In the genomic region with DNA sequence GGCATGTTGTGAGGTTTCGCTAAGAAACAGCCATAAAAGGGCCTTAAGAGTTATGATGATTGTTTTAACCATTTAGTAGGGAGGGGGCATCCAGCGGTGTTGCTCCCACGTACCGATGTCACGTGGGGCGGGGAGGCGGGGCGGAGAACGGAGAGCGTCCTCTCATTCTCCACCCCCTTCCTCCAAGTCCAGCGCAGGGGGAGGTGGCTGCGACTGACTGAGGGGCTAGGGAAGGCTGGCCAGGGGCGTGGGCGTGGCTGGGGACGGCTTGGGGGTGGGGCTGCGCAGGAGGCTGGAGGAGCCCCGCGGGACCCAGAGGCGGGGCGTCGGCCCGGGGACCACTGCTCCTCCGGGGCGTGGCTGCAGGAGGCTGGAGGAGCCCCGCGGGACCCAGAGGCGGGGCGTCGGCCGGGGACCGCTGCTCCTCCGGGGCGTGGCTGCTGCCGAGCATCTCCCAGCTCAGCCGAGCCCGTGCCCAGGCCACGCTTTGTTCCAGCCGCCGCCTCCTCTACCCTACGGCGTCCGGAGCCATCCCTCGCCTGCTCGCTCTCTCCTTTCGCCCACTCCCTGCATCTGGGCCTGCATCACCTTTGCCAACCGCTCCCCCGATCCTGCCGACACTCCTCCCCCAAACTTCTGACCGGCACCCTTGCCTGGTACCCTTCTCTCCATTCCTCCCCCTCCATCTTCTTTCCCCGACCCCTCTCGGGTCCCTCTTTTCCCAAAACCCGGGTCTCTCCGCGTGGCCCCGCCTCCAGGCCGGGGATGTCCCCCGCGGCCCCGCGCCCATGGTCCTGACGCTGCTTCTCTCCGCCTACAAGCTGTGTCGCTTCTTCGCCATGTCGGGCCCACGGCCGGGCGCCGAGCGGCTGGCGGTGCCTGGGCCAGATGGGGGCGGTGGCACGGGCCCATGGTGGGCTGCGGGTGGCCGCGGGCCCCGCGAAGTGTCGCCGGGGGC, we compare ENCODE assay signal across 8 cellular contexts. TPM values are rescaled to one million over a fixed set of nuclear protein-coding genes. Genes with fewer than 3 reads are reported as not detected.
DNase-seq lines count a peak whose midpoint lies in the region; ATAC-seq, FAIRE-seq and TF ChIP-seq lines count a peak whose summit lies in the region.

A gene (plus strand): TSS at position 450 of the 958 bp plus-strand sequence. CDS start 339 bp downstream, at position 789.

- no peaks in the 10 kb centered on the region for H4K20me1 ChIP-seq in HCT116 (ENCODE audit: insufficient read depth)

- H3K4me1 ChIP-seq in HCT116 (ENCODE audit: control insufficient read depth in 1 of 2, insufficient read depth in 2 of 2, low read length in 2 of 2), result peaks cover 11 to 20% of the 10 kb centered on the region in 2 experiments; a peak in 3 of 4 replicates
- peaks cover 40% of the 10 kb centered on the region for H3K4me1 ChIP-seq in body of pancreas
- peaks cover 9% of the 10 kb centered on the region; the same call in 1 of the 2 replicates for H3K4me1 ChIP-seq in iPS-20b (ENCODE audit: insufficient read depth, low read length)
- H3K4me1 ChIP-seq in skeletal muscle satellite cell (ENCODE audit: control insufficient read depth, insufficient read depth, low read length), result peaks cover 21% of the 10 kb centered on the region

- CTCF ChIA-PET in HCT116 (lab: Charles Lee), result no interaction called here

- no peaks in the 10 kb centered on the region for H3K36me3 ChIP-seq in HCT116 (ENCODE audit: control insufficient read depth in 1 of 2, insufficient read depth in 2 of 2, low read length in 2 of 2)
- no peaks in the 10 kb centered on the region for H3K36me3 ChIP-seq in body of pancreas (replicated peaks in 1 of 2; ENCODE audit: insufficient read depth in 1 of 2, low read depth in 2 of 2)
- no peaks in the 10 kb centered on the region for H3K36me3 ChIP-seq in iPS-20b (ENCODE audit: insufficient read depth, low read depth, low read length)
- H3K36me3 ChIP-seq in skeletal muscle satellite cell (ENCODE audit: insufficient read depth, low read length), result no peaks in the 10 kb centered on the region

- POLR2A ChIA-PET in HCT116 (lab: Charles Lee), result no interaction called here

- RAD21 ChIA-PET in HCT116 (lab: Charles Lee; ENCODE audit: low non-redundant PET in 1 of 2, low total read pairs in 2 of 2, uncharacterized antibody in 2 of 2, unreplicated experiment in 2 of 2), result no interaction called here

- TF ChIP-seq POLR2A in HCT116 (IDR thresholded peaks at IDR 0.05; ENCODE audit: borderline replicate concordance, extremely low read depth, insufficient read depth, insufficient read length), result no peak
- TF ChIP-seq POLR2A in body of pancreas (IDR thresholded peaks at IDR 0.05), result peak in 2 of 3 donors; percentile 17 to 25

- H3K4me3 ChIP-seq in HCT116 (replicated peaks in 1 of 2; ENCODE audit: low read depth in 1 of 2, low read length in 2 of 2) (peak within 1 kb of the TSS; percentile 17 to 50; a peak in 3 of 4 replicates), body of pancreas (peak within 1 kb of the TSS in 1 of 2 donors; percentile 21), iPS-20b (ENCODE audit: low read length) (peak within 1 kb of the TSS; percentile 80), skeletal muscle satellite cell (ENCODE audit: low read length) (peak within 1 kb of the TSS; percentile 79)

- FAIRE-seq in G401.6 (lab: Jason Lieb, UNC), result peak; percentile 93
- peak; percentile 62 for FAIRE-seq in TTC549 (lab: Jason Lieb, UNC)

- H3K9ac ChIP-seq in HCT116 (ENCODE audit: low read length), result no peak within 1 kb of the TSS
- H3K9ac ChIP-seq in iPS-20b (ENCODE audit: low read depth, low read length), result peak within 1 kb of the TSS; percentile 51; the same call in 1 of the 2 replicates
- H3K9ac ChIP-seq in skeletal muscle satellite cell (ENCODE audit: low read depth, low read length), result peak within 1 kb of the TSS; percentile 74

- H3K9me3 ChIP-seq in HCT116 (ENCODE audit: control insufficient read depth in 1 of 2, insufficient read depth in 1 of 2, low read depth in 1 of 2, low read length in 2 of 2), result no peaks in the 10 kb centered on the region
- no peaks in the 10 kb centered on the region for H3K9me3 ChIP-seq in body of pancreas
- no peaks in the 10 kb centered on the region for H3K9me3 ChIP-seq in iPS-20b (ENCODE audit: insufficient read depth, low read depth, low read length)
- H3K9me3 ChIP-seq in skeletal muscle satellite cell (replicated peaks; ENCODE audit: low read length), result no peaks in the 10 kb centered on the region

- WGBS in body of pancreas, 2 donors, result 1% methylated on average over 45 to 78 of the region's 80 CpGs

- H3K4me2 ChIP-seq in HCT116 (ENCODE audit: low read length) (peak within 1 kb of the TSS; percentile 77), skeletal muscle satellite cell (ENCODE audit: low read length) (peak within 1 kb of the TSS; percentile 95)

- no TSS peak for BruUV-seq in HCT116 (replicated peaks; lab: Mats Ljungman, UMichigan)

- ATAC-seq in HCT116, result peak; percentile 96
- ATAC-seq in body of pancreas, result peak; percentile 65

- intact Hi-C loops in HCT116 (cut with micrococcal nuclease), result loop anchor here (10.0 kb wide), 2 partner anchors 57 to 73 kb away; a partner anchor contains a TSS
- intact Hi-C loops in body of pancreas (cut with DNase I), result no loop called here

- no peak for TF ChIP-seq RAD21 in HCT116 (IDR thresholded peaks at IDR 0.05; ENCODE audit: low read depth)

- H3K79me2 ChIP-seq in HCT116 (ENCODE audit: insufficient read depth, low read length), result no peaks in the 10 kb centered on the region

- H2AFZ ChIP-seq in HCT116 (ENCODE audit: low read depth, low read length, poor library complexity, severe bottlenecking), result no peak within 1 kb of the TSS

- H3K27me3 ChIP-seq in HCT116 (ENCODE audit: insufficient read depth, low read length) (no peaks in the 10 kb centered on the region), body of pancreas (no peaks in the 10 kb centered on the region), iPS-20b (ENCODE audit: insufficient read depth, low read length) (peaks cover 34% of the 10 kb centered on the region), skeletal muscle satellite cell (ENCODE audit: control insufficient read depth, insufficient read depth, low read length) (no peaks in the 10 kb centered on the region)

- no peaks in the 10 kb centered on the region for H3K9me2 ChIP-seq in HCT116 (ENCODE audit: insufficient read depth)

- DNase-seq in HCT116 (ENCODE audit: low read depth, low spot score) (peak; percentile 31), NCI-H1436 (lab: John Stamatoyannopoulos, UW) (peak; percentile 99), body of pancreas (peak; percentile 63 to 72 (median 70)), cortex of kidney (lab: John Stamatoyannopoulos, UW) (no peak)

- H3K27ac ChIP-seq in HCT116 (ENCODE audit: low read depth, low read length) (no peak within 1 kb of the TSS), body of pancreas (peak within 1 kb of the TSS; percentile 25 to 82 (median 60)), iPS-20b (ENCODE audit: low read length) (no peak within 1 kb of the TSS)

- no peak for TF ChIP-seq CTCF in HCT116 (IDR thresholded peaks at IDR 0.05 in 2 of 3, conservative IDR thresholded peaks at IDR 0.05 in 1 of 3; ENCODE audit: borderline replicate concordance in 1 of 3, insufficient read depth in 1 of 3, low read depth in 2 of 3, low read length in 2 of 3)
- no peak for TF ChIP-seq CTCF in body of pancreas (IDR thresholded peaks at IDR 0.05)

TF ChIP-seq in HCT116, 20 proteins besides CTCF, POLR2A, EP300 and RAD21 (continues in another document):
- TF ChIP-seq, protein P1, sequence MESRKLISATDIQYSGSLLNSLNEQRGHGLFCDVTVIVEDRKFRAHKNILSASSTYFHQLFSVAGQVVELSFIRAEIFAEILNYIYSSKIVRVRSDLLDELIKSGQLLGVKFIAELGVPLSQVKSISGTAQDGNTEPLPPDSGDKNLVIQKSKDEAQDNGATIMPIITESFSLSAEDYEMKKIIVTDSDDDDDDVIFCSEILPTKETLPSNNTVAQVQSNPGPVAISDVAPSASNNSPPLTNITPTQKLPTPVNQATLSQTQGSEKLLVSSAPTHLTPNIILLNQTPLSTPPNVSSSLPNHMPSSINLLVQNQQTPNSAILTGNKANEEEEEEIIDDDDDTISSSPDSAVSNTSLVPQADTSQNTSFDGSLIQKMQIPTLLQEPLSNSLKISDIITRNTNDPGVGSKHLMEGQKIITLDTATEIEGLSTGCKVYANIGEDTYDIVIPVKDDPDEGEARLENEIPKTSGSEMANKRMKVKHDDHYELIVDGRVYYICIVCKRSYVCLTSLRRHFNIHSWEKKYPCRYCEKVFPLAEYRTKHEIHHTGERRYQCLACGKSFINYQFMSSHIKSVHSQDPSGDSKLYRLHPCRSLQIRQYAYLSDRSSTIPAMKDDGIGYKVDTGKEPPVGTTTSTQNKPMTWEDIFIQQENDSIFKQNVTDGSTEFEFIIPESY (IDR thresholded peaks at IDR 0.05; ENCODE audit: extremely low read depth, insufficient replicate concordance, low read length), result no peak
- TF ChIP-seq EGR1 (IDR thresholded peaks at IDR 0.05; ENCODE audit: low read depth) (0 out of 2 replicates have a peak, but pooled peaks have one; percentile 26), EZH2 (IDR thresholded peaks at IDR 0.05) (no peak), ZNF274 (IDR thresholded peaks at IDR 0.05; ENCODE audit: low read depth, low read length) (no peak), SP1 (IDR thresholded peaks at IDR 0.05; ENCODE audit: low read depth) (no peak), JUND (IDR thresholded peaks at IDR 0.05) (no peak), ZFX (IDR thresholded peaks at IDR 0.05) (no peak), SIN3A (IDR thresholded peaks at IDR 0.05; ENCODE audit: low read depth) (no peak), SRF (IDR thresholded peaks at IDR 0.05; ENCODE audit: low read depth) (no peak), EZH2phosphoT487 (IDR thresholded peaks at IDR 0.05; ENCODE audit: borderline replicate concordance) (no peak)

RNA-seq across cellular contexts. Expression of the gene that starts here (rescaled TPM):
- 1.3 TPM for total RNA-seq in HCT116 (2021; ENCODE audit: unreplicated experiment)
- 1.3 and 1.7 TPM in 2 replicates for polyA plus RNA-seq in HCT116 (2012)
- total RNA-seq in body of pancreas, result 10 to 100 TPM; 13.7 to 33.9 TPM
- total RNA-seq in skeletal muscle satellite cell (2012; rRNA removed), result 3.8 and 6.8 TPM in 2 replicates

Comparison
In these comparisons a context has a peak if more than half of its experiments do, and no peak if none do; other contexts are left out.
1. H3K27ac ChIP-seq: peak in body of pancreas (4 of 4); none in HCT116 (single experiment) and iPS-20b (single experiment).